12 cellular contexts compared by ENCODE assay signal in the genomic region with DNA sequence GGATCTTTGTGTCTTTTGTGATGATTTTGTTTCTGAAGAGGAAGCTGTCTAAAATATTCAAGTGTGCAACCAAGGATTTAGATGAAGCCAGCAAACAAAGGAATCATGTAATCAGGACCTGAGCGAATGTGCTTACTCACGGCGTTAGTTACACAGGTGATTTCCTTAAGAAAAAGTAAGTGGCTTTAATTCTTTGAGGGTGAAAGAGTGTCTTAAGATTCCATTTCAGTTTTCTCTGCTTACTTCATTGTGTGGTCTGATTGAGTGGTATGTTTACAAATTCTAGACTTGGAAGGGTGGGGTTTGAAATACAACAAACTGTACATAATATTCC.
DNase-seq lines count a peak whose midpoint lies in the region; ATAC-seq, FAIRE-seq and TF ChIP-seq lines count a peak whose summit lies in the region.
"Had no signal": no experiment of that assay in that cellular context is flagged by ENCODE, and none has a peak within 500 bp of the region (broad histone marks: within the 10 kb centered on the region; RNA-seq: fewer than 3 reads in every experiment).

No MANE protein-coding gene starts in this region.

- no peaks in the 10 kb centered on the region for H4K20me1 ChIP-seq in GM12878 (ENCODE audit: control insufficient read depth, insufficient read depth)

- peaks cover 8% of the 10 kb centered on the region for H3K79me1 ChIP-seq in mesenchymal stem cell (replicated peaks; ENCODE audit: low read length, poor library complexity, severe bottlenecking)

- FAIRE-seq in GM12878 (lab: Jason Lieb, UNC), result no peak

- H2BK5ac ChIP-seq in mesenchymal stem cell (ENCODE audit: low read depth, low read length, poor library complexity, severe bottlenecking), result no peak overlapping the region

- H3K27ac ChIP-seq in GM12878 (ENCODE audit: control insufficient read depth, insufficient read depth) (no peak overlapping the region), mesenchymal stem cell (ENCODE audit: low read length, poor library complexity, severe bottlenecking) (peak overlapping the region; percentile 66), upper lobe of left lung (peak overlapping the region; percentile 74 to 88 (median 79))

- H3K9me3 Mint-ChIP-seq in activated T-cell treated with anti-CD3 and anti-CD28 coated beads, Interleukin-2, amount 50 U/mL, for 24 hours, result no peaks in the 10 kb centered on the region

- RAD21 ChIA-PET in GM12878 (lab: Charles Lee; ENCODE audit: unreplicated experiment), result interaction anchor here (1.0 to 1.2 kb wide), 2 partner anchors 23 to 35 kb away, joined by 3 read pairs; no protein-coding TSS in a partner anchor

- H2AFZ ChIP-seq in GM12878 (ENCODE audit: control insufficient read depth, low read depth, low read length), result no peak overlapping the region
- no peak overlapping the region for H2AFZ ChIP-seq in mesenchymal stem cell (ENCODE audit: low read depth, low read length)

- H3K4me3 ChIP-seq in GM12878, result no peak overlapping the region
- H3K4me3 ChIP-seq in mesenchymal stem cell (ENCODE audit: insufficient read depth in 1 of 2, low read depth in 1 of 2, low read length in 2 of 2), result peak overlapping the region in 1 of 2 experiments; percentile 80
- H3K4me3 ChIP-seq in upper lobe of left lung, result peak overlapping the region in 3 of 4 donors; percentile 19 to 39 (median 26)

- CTCF ChIA-PET in GM12878 (lab: Yijun Ruan, JAX), result interaction anchor here (0.7 to 1.6 kb wide), 5 partner anchors 34 to 647 kb away, joined by 3 to 4 read pairs (median 3); no protein-coding TSS in a partner anchor

- no peak for TF ChIP-seq RAD21 in GM12878 (IDR thresholded peaks at IDR 0.05; ENCODE audit: insufficient read depth, low read depth, low read length)

- H4K91ac ChIP-seq in mesenchymal stem cell (ENCODE audit: low read length), result no peak overlapping the region

- no peak overlapping the region for H3K23ac ChIP-seq in mesenchymal stem cell (ENCODE audit: low read length in 2 of 2)

- H3K27ac Mint-ChIP-seq in activated T-cell treated with anti-CD3 and anti-CD28 coated beads, Interleukin-2, amount 50 U/mL, for 24 hours, result peak overlapping the region; percentile 65

- peaks cover 21% of the 10 kb centered on the region for H3K27me3 Mint-ChIP-seq in activated T-cell treated with anti-CD3 and anti-CD28 coated beads, Interleukin-2, amount 50 U/mL, for 24 hours

- no peak for TF ChIP-seq POLR2A in GM12878 (IDR thresholded peaks at IDR 0.05; ENCODE audit: low read depth, low read length)
- no peak for TF ChIP-seq POLR2A in upper lobe of left lung (IDR thresholded peaks at IDR 0.05)

- POLR2A ChIA-PET in GM12878 (lab: Charles Lee), result interaction anchor here (0.6 to 1.0 kb wide), 2 partner anchors 50 to 62 kb away, joined by 4 read pairs; no protein-coding TSS in a partner anchor

- no peaks in the 10 kb centered on the region for H3K36me3 Mint-ChIP-seq in activated T-cell treated with anti-CD3 and anti-CD28 coated beads, Interleukin-2, amount 50 U/mL, for 24 hours (ENCODE audit: low read depth)
- H3K36me3 Mint-ChIP-seq: activated CD8-positive, alpha-beta memory T cell treated with anti-CD3 and anti-CD28 coated beads, Interleukin-2, amount 10 ng/mL, durations not matched to agents 7 days and 5 days had no signal

- DNase-seq in activated T-cell treated with anti-CD3 and anti-CD28 coated beads, Interleukin-2, amount 50 U/mL, for 24 hours, result no peak
- no peak for DNase-seq in activated T-cell treated with anti-CD3 and anti-CD28 coated beads, Interleukin-2, amount 50 U/mL, for 1 hour
- DNase-seq in GM12878 (ENCODE audit: low read depth, low spot score) (no peak), mesenchymal stem cell (no peak), upper lobe of left lung (no peak), NCI-H2196 treated with DMSO at 0.1 percent for 48 hours (lab: John Stamatoyannopoulos, UW; ENCODE audit: unreplicated experiment) (no peak), ureter (ENCODE audit: low spot score) (no peak)
- DNase-seq: NCI-H1105 treated with DMSO at 0.1 percent for 48 hours, SIG-M5 had no signal

- H3K4me1 ChIP-seq in GM12878 (ENCODE audit: control insufficient read depth, insufficient read depth, low read length) (peaks cover 15% of the 10 kb centered on the region), mesenchymal stem cell (ENCODE audit: control insufficient read depth, insufficient read depth, low read depth, low read length) (peaks cover 20% of the 10 kb centered on the region), upper lobe of left lung (peaks cover 38 to 46% (median 40%) of the 10 kb centered on the region in 4 donors)

- H2AK5ac ChIP-seq in mesenchymal stem cell (ENCODE audit: low read length, severe bottlenecking), result no peak overlapping the region

- no peaks in the 10 kb centered on the region for H3K36me3 ChIP-seq in GM12878 (ENCODE audit: control insufficient read depth in 2 of 2, insufficient read depth in 2 of 2, low read length in 1 of 2)
- peaks cover 0 to 11% of the 10 kb centered on the region in 2 experiments for H3K36me3 ChIP-seq in mesenchymal stem cell (ENCODE audit: control insufficient read depth in 1 of 2, insufficient read depth in 2 of 2, low read depth in 1 of 2, low read length in 2 of 2)
- H3K36me3 ChIP-seq in upper lobe of left lung, result no peaks in the 10 kb centered on the region

- H3K4me2 ChIP-seq in GM12878 (ENCODE audit: control insufficient read depth, insufficient read depth) (peak overlapping the region; percentile 7; the same call in 1 of the 2 replicates), mesenchymal stem cell (ENCODE audit: low read length, poor library complexity, severe bottlenecking) (peak overlapping the region; percentile 5)

- H3K9me3 ChIP-seq in GM12878 (replicated peaks; ENCODE audit: control insufficient read depth, insufficient read depth, low read length) (no peaks in the 10 kb centered on the region; the same call in 2 of the 3 replicates), mesenchymal stem cell (ENCODE audit: control insufficient read depth, low read length) (no peaks in the 10 kb centered on the region), upper lobe of left lung (no peaks in the 10 kb centered on the region)
- H3K9me3 ChIP-seq: BLaER1 treated with 17β-estradiol and CSF1 and Interleukin-3, amounts not matched to agents 10 nM and 100 nM had no signal

- peaks cover 47% of the 10 kb centered on the region for H3K4me1 Mint-ChIP-seq in activated T-cell treated with anti-CD3 and anti-CD28 coated beads, Interleukin-2, amount 50 U/mL, for 24 hours (ENCODE audit: low read depth)

- H2BK12ac ChIP-seq in mesenchymal stem cell (ENCODE audit: low read length in 2 of 2), result no peak overlapping the region

- H3K27me3 ChIP-seq in GM12878 (replicated peaks in 1 of 2; ENCODE audit: control insufficient read depth in 2 of 2, insufficient read depth in 2 of 2, low read length in 1 of 2) (no peaks in the 10 kb centered on the region), mesenchymal stem cell (ENCODE audit: control insufficient read depth in 1 of 2, insufficient read depth in 1 of 2, low read length in 2 of 2) (no peaks in the 10 kb centered on the region), upper lobe of left lung (no peaks in the 10 kb centered on the region)
- H3K27me3 ChIP-seq: BLaER1 treated with 17β-estradiol and CSF1 and Interleukin-3, amounts not matched to agents 10 nM and 100 nM had no signal

- intact Hi-C loops in GM12878 (cut with micrococcal nuclease; ENCODE audit: unreplicated experiment), result no loop called here

- no peak overlapping the region for H3K14ac ChIP-seq in mesenchymal stem cell (ENCODE audit: low read length in 2 of 2)

- in situ Hi-C loops in GM12878 (cut with MboI), result no loop called here

- no TSS peak for BruUV-seq in GM12878 (replicated peaks; lab: Mats Ljungman, UMichigan)

- no peak overlapping the region for H3K4ac ChIP-seq in mesenchymal stem cell (ENCODE audit: low read depth in 1 of 2, low read length in 2 of 2)

- no peak for TF ChIP-seq CTCF in GM12878 (IDR thresholded peaks at IDR 0.05 in 2 of 3, conservative IDR thresholded peaks at IDR 0.05 in 1 of 3; ENCODE audit: control insufficient read depth in 2 of 3, extremely low read depth in 1 of 3, insufficient read depth in 1 of 3, low read depth in 3 of 3, low read length in 3 of 3)
- no peak for TF ChIP-seq CTCF in upper lobe of left lung (IDR thresholded peaks at IDR 0.05)

- no peaks in the 10 kb centered on the region for H3K79me2 ChIP-seq in GM12878 (ENCODE audit: control insufficient read depth, insufficient read depth, low read length)

- H3K4me3 Mint-ChIP-seq in activated T-cell treated with anti-CD3 and anti-CD28 coated beads, Interleukin-2, amount 50 U/mL, for 24 hours, result peak overlapping the region; percentile 33
- H3K4me3 Mint-ChIP-seq: activated CD8-positive, alpha-beta memory T cell treated with anti-CD3 and anti-CD28 coated beads, Interleukin-2, amount 10 ng/mL, durations not matched to agents 7 days and 5 days had no signal

- no peak overlapping the region for H4K8ac ChIP-seq in mesenchymal stem cell (ENCODE audit: low read length)

- H2BK15ac ChIP-seq in mesenchymal stem cell (ENCODE audit: low read depth, poor library complexity, severe bottlenecking), result no peak overlapping the region

- ATAC-seq in GM12878 (no peak), upper lobe of left lung (ENCODE audit: low FRiP score in 2 of 2) (no peak), GM21619 (IDR thresholded peaks at IDR 0.05; ENCODE audit: unreplicated experiment) (no peak)

- no peak overlapping the region for H2BK120ac ChIP-seq in mesenchymal stem cell (ENCODE audit: low read depth, low read length)

- no peak for TF ChIP-seq EP300 in GM12878 (IDR thresholded peaks at IDR 0.05; ENCODE audit: borderline replicate concordance in 1 of 2, control insufficient read depth in 1 of 2, low read depth in 2 of 2, low read length in 2 of 2)
- TF ChIP-seq EP300 in upper lobe of left lung (IDR thresholded peaks at IDR 0.05), result no peak

- 71% methylated on average over 3 of the region's 3 CpGs for WGBS in GM12878 (ENCODE audit: insufficient coverage, insufficient replicate concordance, low lambda C conversion rate, missing lambda C conversion rate)
- 91% methylated on average over 3 of the region's 3 CpGs for WGBS in mesenchymal stem cell
- WGBS in upper lobe of left lung, 2 donors, result 38 to 58% methylated on average over 3 of the region's 3 CpGs

- no peak overlapping the region for H3K18ac ChIP-seq in mesenchymal stem cell (ENCODE audit: low read depth in 1 of 2, low read length in 2 of 2)

- no peak overlapping the region for H3K9ac ChIP-seq in GM12878 (ENCODE audit: control insufficient read depth, insufficient read depth, low read length)
- H3K9ac ChIP-seq in mesenchymal stem cell (ENCODE audit: low read length), result peak overlapping the region; percentile 87
- H3K9ac ChIP-seq: BLaER1 treated with 17β-estradiol and CSF1 and Interleukin-3, amounts not matched to agents 10 nM and 100 nM had no signal

- SMC1A ChIA-PET in GM12878 (lab: Charles Lee; ENCODE audit: uncharacterized antibody, unreplicated experiment), result interaction anchor here (0.6 to 2.2 kb wide), 6 partner anchors 15 to 256 kb away, joined by 3 to 9 read pairs (median 4); no protein-coding TSS in a partner anchor

TF ChIP-seq in GM12878, 131 proteins besides CTCF, POLR2A, EP300 and RAD21 (continues in another document):
- no peak for TF ChIP-seq SP1 (IDR thresholded peaks at IDR 0.05; ENCODE audit: low read depth, low read length)
- no peak for TF ChIP-seq RUNX3 (IDR thresholded peaks at IDR 0.05; ENCODE audit: low read length)
